8 cellular contexts compared by ENCODE assay signal in genomic region chr20:25248501-25249172, GRCh38. TPM values are rescaled to one million over a fixed set of nuclear protein-coding genes. Genes with fewer than 3 reads are reported as not detected.
A peak's percentile ranks its signal among the peaks of the same experiment; 100 is the strongest.
DNase-seq lines count a peak whose midpoint lies in the region; ATAC-seq and TF ChIP-seq lines count a peak whose summit lies in the region.

No MANE protein-coding gene starts in this region.

- TF ChIP-seq CTCF in fibroblast of villous mesenchyme (IDR thresholded peaks at IDR 0.05; ENCODE audit: insufficient read depth, low read depth, low read length) (no peak), natural killer cell (IDR thresholded peaks at IDR 0.05) (no peak), GM13977 (IDR thresholded peaks at IDR 0.05; ENCODE audit: extremely low read depth, insufficient read depth, missing control alignments) (no peak)

- H3K4me3 Mint-ChIP-seq in natural killer cell = peak overlapping the region; percentile 97

- H3K4me1 Mint-ChIP-seq in natural killer cell = peaks cover 28 to 40% of the 10 kb centered on the region in 2 donors

- in situ Hi-C loops in GM13977 (cut with MboI; ENCODE audit: low pct_unique_long_range_greater_than_20kb, low sequenced_read_pairs, unreplicated experiment) = no loop called here

- peak overlapping the region; percentile 80 for H3K4me3 ChIP-seq in fibroblast of villous mesenchyme (ENCODE audit: low read depth, low read length)

- no peaks in the 10 kb centered on the region for H3K9me3 Mint-ChIP-seq in natural killer cell

- DNase-seq in EL = peak; percentile 54
- DNase-seq in HuH-7 (ENCODE audit: low spot score) = peak; percentile 61
- peak; percentile 29 to 33 for DNase-seq in activated CD4-positive, alpha-beta T cell treated with anti-CD3 and anti-CD28 coated beads, Interleukin-2, amount 50 U/mL, for 48 hours
- peak; percentile 46 for DNase-seq in fibroblast of villous mesenchyme (ENCODE audit: low read depth)
- no peak for DNase-seq in natural killer cell
- DNase-seq in GM13977 (ENCODE audit: low spot score) = no peak
- no peak for DNase-seq in mesenteric fat pad (ENCODE audit: low spot score)

- peak overlapping the region; percentile 74 to 79 for H3K27ac Mint-ChIP-seq in natural killer cell

- intact Hi-C loops in natural killer cell (cut with micrococcal nuclease) = loop anchor here (2.0 kb wide), 1 partner anchor 150 kb away; no protein-coding TSS in a partner anchor

- ATAC-seq in GM21381 (IDR thresholded peaks at IDR 0.05; ENCODE audit: unreplicated experiment) (peak; percentile 30), natural killer cell (peak; percentile 17 to 30 (median 24))

- no peaks in the 10 kb centered on the region for H3K36me3 Mint-ChIP-seq in natural killer cell

- H3K27me3 Mint-ChIP-seq in natural killer cell (ENCODE audit: low read depth in 2 of 2) = peaks cover 5 to 7% of the 10 kb centered on the region in 2 donors

RNA-seq across cellular contexts. Expression of gene PYGB, which starts 0.8 kb away (rescaled TPM):
- 110 and 151 TPM in 2 replicates for total RNA-seq in fibroblast of villous mesenchyme
- 10 to 100 TPM; 39.4 to 55.4 (median 47.0) TPM for total RNA-seq in natural killer cell
- 121 TPM for total RNA-seq in mesenteric fat pad

RNA-seq across cellular contexts. Expression of gene ENTPD6, which starts 53.1 kb away (rescaled TPM):
- total RNA-seq in fibroblast of villous mesenchyme (37.7 and 38.4 TPM in 2 replicates), natural killer cell (10 to 100 TPM; 36.4 to 43.1 (median 41.4) TPM), mesenteric fat pad (54.3 TPM)

Comparison
In these comparisons a context has a peak if more than half of its experiments do, and no peak if none do; other contexts are left out.
1. DNase-seq: peak in EL (single experiment), HuH-7 (single experiment), activated CD4-positive, alpha-beta T cell treated with anti-CD3 and anti-CD28 coated beads, Interleukin-2, amount 50 U/mL, for 48 hours (2 of 2) and fibroblast of villous mesenchyme (single experiment); none in natural killer cell (single experiment), GM13977 (single experiment) and mesenteric fat pad (single experiment).